10 cellular contexts compared by ENCODE assay signal in genomic region chr1:160789702-160790611, GRCh38. TPM values are rescaled to one million over a fixed set of nuclear protein-coding genes. Genes with fewer than 3 reads are reported as not detected.
A peak's percentile ranks its signal among the peaks of the same experiment; 100 is the strongest.
DNase-seq lines count a peak whose midpoint lies in the region; ATAC-seq and TF ChIP-seq lines count a peak whose summit lies in the region.
"Had no signal": no experiment of that assay in that cellular context is flagged by ENCODE, and none has a peak within 500 bp of the region (broad histone marks: within the 10 kb centered on the region; RNA-seq: fewer than 3 reads in every experiment).

No MANE protein-coding gene starts in this region.

- H3K27ac ChIP-seq in Karpas-422 (ENCODE audit: low read length) (no peak overlapping the region), trophoblast cell (ENCODE audit: low read depth, low read length) (no peak overlapping the region), sigmoid colon (no peak overlapping the region)
- H3K27ac ChIP-seq: neural progenitor cell had no signal

- H3K23ac ChIP-seq in trophoblast cell (ENCODE audit: low read length), result no peak overlapping the region

- TF ChIP-seq EP300 in sigmoid colon (IDR thresholded peaks at IDR 0.05), result no peak

- H2AK5ac ChIP-seq in trophoblast cell (ENCODE audit: low read length), result no peak overlapping the region

- H3K14ac ChIP-seq in trophoblast cell (ENCODE audit: low read length), result no peak overlapping the region

- CTCF ChIA-PET in activated CD4-positive, alpha-beta memory T cell treated with anti-CD3 and anti-CD28 coated beads, Interleukin-2, amount 10 ng/mL, durations not matched to agents 7 days and 5 days (lab: Charles Lee), result interaction anchor here (1.1 kb wide), 2 partner anchors 11 to 12 kb away, joined by 3 to 4 read pairs; no protein-coding TSS in a partner anchor

- H3K27ac Mint-ChIP-seq in activated CD4-positive, alpha-beta memory T cell treated with anti-CD3 and anti-CD28 coated beads, Interleukin-2, amount 10 ng/mL, durations not matched to agents 7 days and 5 days, result no peak overlapping the region
- H3K27ac Mint-ChIP-seq in glutamatergic neuron (ENCODE audit: unreplicated experiment), result no peak overlapping the region
- H3K27ac Mint-ChIP-seq: neural progenitor cell had no signal

- H3K79me2 ChIP-seq in Karpas-422 (ENCODE audit: low read length) (no peaks in the 10 kb centered on the region), trophoblast cell (ENCODE audit: control insufficient read depth, insufficient read depth, low read length, poor library complexity) (no peaks in the 10 kb centered on the region)

- H2BK5ac ChIP-seq in trophoblast cell (ENCODE audit: low read depth, low read length, poor library complexity), result no peak overlapping the region

- H3K36me3 ChIP-seq in Karpas-422 (ENCODE audit: insufficient read depth, low read length) (no peaks in the 10 kb centered on the region), trophoblast cell (ENCODE audit: control insufficient read depth in 1 of 2, insufficient read depth in 2 of 2, low read length in 2 of 2) (no peaks in the 10 kb centered on the region), sigmoid colon (no peaks in the 10 kb centered on the region)
- H3K36me3 ChIP-seq: neural progenitor cell had no signal

- TF ChIP-seq CTCF in glutamatergic neuron (IDR thresholded peaks at IDR 0.05; ENCODE audit: partially characterized antibody, unreplicated experiment) (no peak), sigmoid colon (IDR thresholded peaks at IDR 0.05) (no peak)

- H3K9me3 ChIP-seq in Karpas-422 (ENCODE audit: low read length) (no peaks in the 10 kb centered on the region), trophoblast cell (ENCODE audit: insufficient read depth, low read depth, low read length) (no peaks in the 10 kb centered on the region), sigmoid colon (no peaks in the 10 kb centered on the region)

- H3K27me3 ChIP-seq in Karpas-422 (ENCODE audit: low read length) (no peaks in the 10 kb centered on the region), trophoblast cell (ENCODE audit: insufficient read depth, low read length) (no peaks in the 10 kb centered on the region), sigmoid colon (no peaks in the 10 kb centered on the region)
- H3K27me3 ChIP-seq: neural progenitor cell had no signal

- no peak overlapping the region for H2BK120ac ChIP-seq in trophoblast cell (ENCODE audit: insufficient read depth, low read length, poor library complexity)

- H4K8ac ChIP-seq in trophoblast cell (ENCODE audit: low read depth, low read length), result no peak overlapping the region

- no peak overlapping the region for H3K18ac ChIP-seq in trophoblast cell (ENCODE audit: low read length)

- H2AFZ ChIP-seq in Karpas-422 (ENCODE audit: low read length) (no peak overlapping the region), trophoblast cell (ENCODE audit: insufficient read depth, low read length, poor library complexity) (no peak overlapping the region)
- H2AFZ ChIP-seq: neural progenitor cell had no signal

- H3K27me3 Mint-ChIP-seq in activated CD4-positive, alpha-beta memory T cell treated with anti-CD3 and anti-CD28 coated beads, Interleukin-2, amount 10 ng/mL, durations not matched to agents 7 days and 5 days, result peaks cover 4% of the 10 kb centered on the region
- H3K27me3 Mint-ChIP-seq in glutamatergic neuron (ENCODE audit: unreplicated experiment), result peaks cover 1% of the 10 kb centered on the region
- H3K27me3 Mint-ChIP-seq: activated naive CD4-positive, alpha-beta T cell treated with anti-CD3 and anti-CD28 coated beads, Interleukin-2, amount 50 U/mL, for 24 hours had no signal

- H3K36me3 Mint-ChIP-seq in activated CD4-positive, alpha-beta memory T cell treated with anti-CD3 and anti-CD28 coated beads, Interleukin-2, amount 10 ng/mL, durations not matched to agents 7 days and 5 days (ENCODE audit: low read depth), result no peaks in the 10 kb centered on the region
- H3K36me3 Mint-ChIP-seq in glutamatergic neuron (ENCODE audit: unreplicated experiment), result no peaks in the 10 kb centered on the region
- H3K36me3 Mint-ChIP-seq: activated naive CD4-positive, alpha-beta T cell treated with anti-CD3 and anti-CD28 coated beads, Interleukin-2, amount 50 U/mL, for 24 hours; neural progenitor cell had no signal

- no CpG with 5 or more reads among the region's 13 CpGs for WGBS in trophoblast cell (ENCODE audit: extremely low coverage, insufficient coverage, insufficient read length)
- 72 to 73% methylated on average over 13 of the region's 13 CpGs for WGBS in sigmoid colon, 2 donors

- H4K12ac ChIP-seq in trophoblast cell (ENCODE audit: low read depth, low read length), result no peak overlapping the region

- no peak overlapping the region for H2BK12ac ChIP-seq in trophoblast cell (ENCODE audit: low read length)

- H4K91ac ChIP-seq in trophoblast cell (ENCODE audit: low read depth, low read length), result no peak overlapping the region

- H3K4me2 ChIP-seq in Karpas-422 (ENCODE audit: low read depth, low read length, poor library complexity, severe bottlenecking) (no peak overlapping the region), trophoblast cell (ENCODE audit: low read length) (no peak overlapping the region)
- H3K4me2 ChIP-seq: neural progenitor cell had no signal

- H3K4ac ChIP-seq in trophoblast cell (ENCODE audit: low read depth, low read length), result no peak overlapping the region

- peaks cover 9% of the 10 kb centered on the region for H3K4me1 Mint-ChIP-seq in activated CD4-positive, alpha-beta memory T cell treated with anti-CD3 and anti-CD28 coated beads, Interleukin-2, amount 10 ng/mL, durations not matched to agents 7 days and 5 days
- no peaks in the 10 kb centered on the region for H3K4me1 Mint-ChIP-seq in glutamatergic neuron (ENCODE audit: low read depth, unreplicated experiment)
- H3K4me1 Mint-ChIP-seq: neural progenitor cell had no signal

- H3K9ac ChIP-seq in Karpas-422 (ENCODE audit: low read length) (no peak overlapping the region), trophoblast cell (ENCODE audit: low read length) (no peak overlapping the region)
- H3K9ac ChIP-seq: neural progenitor cell had no signal

- H3K4me3 ChIP-seq in Karpas-422 (ENCODE audit: low read length) (no peak overlapping the region), trophoblast cell (ENCODE audit: low read depth, low read length) (peak overlapping the region; percentile 19), sigmoid colon (no peak overlapping the region)
- H3K4me3 ChIP-seq: neural progenitor cell had no signal

- H4K20me1 ChIP-seq in Karpas-422 (ENCODE audit: insufficient read depth, low read depth, low read length), result no peaks in the 10 kb centered on the region

- no peak overlapping the region for H3K4me3 Mint-ChIP-seq in activated CD4-positive, alpha-beta memory T cell treated with anti-CD3 and anti-CD28 coated beads, Interleukin-2, amount 10 ng/mL, durations not matched to agents 7 days and 5 days
- H3K4me3 Mint-ChIP-seq in glutamatergic neuron (ENCODE audit: unreplicated experiment), result no peak overlapping the region
- H3K4me3 Mint-ChIP-seq: activated naive CD4-positive, alpha-beta T cell treated with anti-CD3 and anti-CD28 coated beads, Interleukin-2, amount 50 U/mL, for 24 hours; neural progenitor cell had no signal

- TF ChIP-seq POLR2A in sigmoid colon (IDR thresholded peaks at IDR 0.05), result no peak

- ATAC-seq in GM18873 (IDR thresholded peaks at IDR 0.05; ENCODE audit: low FRiP score, unreplicated experiment) (peak; percentile 60), HG02588 (IDR thresholded peaks at IDR 0.05; ENCODE audit: unreplicated experiment) (peak; percentile 82)

- no peaks in the 10 kb centered on the region for H3K9me2 ChIP-seq in Karpas-422 (replicated peaks; ENCODE audit: insufficient read depth, low read length)

- POLR2A ChIA-PET in activated CD4-positive, alpha-beta memory T cell treated with anti-CD3 and anti-CD28 coated beads, Interleukin-2, amount 10 ng/mL, durations not matched to agents 7 days and 5 days (lab: Charles Lee), result no interaction called here

- no peaks in the 10 kb centered on the region for H3K79me1 ChIP-seq in trophoblast cell (ENCODE audit: low read length)

- intact Hi-C loops in sigmoid colon (cut with DNase I), result no loop called here

- DNase-seq in Karpas-422 (peak; percentile 59), trophoblast cell (peak in 1 of 2 donors; percentile 25), islet precursor cell (no peak), glutamatergic neuron (no peak), sigmoid colon (no peak)
- DNase-seq in activated CD4-positive, alpha-beta memory T cell treated with anti-CD3 and anti-CD28 coated beads, Interleukin-2, amount 10 ng/mL, durations not matched to agents 7 days and 5 days, result no peak

- peaks cover 7% of the 10 kb centered on the region for H3K4me1 ChIP-seq in Karpas-422 (ENCODE audit: low read length)
- H3K4me1 ChIP-seq in trophoblast cell (ENCODE audit: control insufficient read depth in 1 of 2, insufficient read depth in 2 of 2, low read length in 2 of 2), result no peaks in the 10 kb centered on the region
- no peaks in the 10 kb centered on the region for H3K4me1 ChIP-seq in sigmoid colon
- H3K4me1 ChIP-seq: neural progenitor cell had no signal

- H3K9me3 Mint-ChIP-seq in activated CD4-positive, alpha-beta memory T cell treated with anti-CD3 and anti-CD28 coated beads, Interleukin-2, amount 10 ng/mL, durations not matched to agents 7 days and 5 days, result no peaks in the 10 kb centered on the region
- no peaks in the 10 kb centered on the region for H3K9me3 Mint-ChIP-seq in glutamatergic neuron (ENCODE audit: unreplicated experiment)
- H3K9me3 Mint-ChIP-seq: activated naive CD4-positive, alpha-beta T cell treated with anti-CD3 and anti-CD28 coated beads, Interleukin-2, amount 50 U/mL, for 24 hours; neural progenitor cell had no signal

RNA-seq across cellular contexts. Expression of gene LY9, which starts 6.0 kb away (rescaled TPM):
- total RNA-seq in Karpas-422 (2014; rRNA removed; shearing (Covaris generic); ENCODE audit: low replicate concordance), result 1.6 and 1.7 TPM in 2 replicates
- 0.22 and 0.26 TPM in 2 replicates for polyA plus RNA-seq in trophoblast cell (2013)
- 10 to 100 TPM; 46.4 to 49.9 TPM for total RNA-seq in activated CD4-positive, alpha-beta memory T cell treated with anti-CD3 and anti-CD28 coated beads, Interleukin-2, amount 10 ng/mL, durations not matched to agents 7 days and 5 days
- total RNA-seq in glutamatergic neuron (ENCODE audit: unreplicated experiment), result not detected
- total RNA-seq in sigmoid colon, result under 1 TPM in 3 of 4 donors, not detected in 1; under 0.01 to 0.36 (median 0.16) TPM
- 10 to 100 TPM in 1 of 3 donors, under 1 TPM in 1, not detected in 1; 0.23 to 12.8 TPM for polyA plus RNA-seq in sigmoid colon

RNA-seq across cellular contexts. Expression of gene SLAMF7, which starts 50.9 kb away (rescaled TPM):
- 0.15 and 0.76 TPM in 2 replicates for total RNA-seq in Karpas-422 (2014; rRNA removed; shearing (Covaris generic); ENCODE audit: low replicate concordance)
- 0.12 and 0.15 TPM in 2 replicates for polyA plus RNA-seq in trophoblast cell (2013)
- 10 to 100 TPM; 13.7 to 15.3 TPM for total RNA-seq in activated CD4-positive, alpha-beta memory T cell treated with anti-CD3 and anti-CD28 coated beads, Interleukin-2, amount 10 ng/mL, durations not matched to agents 7 days and 5 days
- total RNA-seq in glutamatergic neuron (ENCODE audit: unreplicated experiment) (not detected), sigmoid colon (under 1 TPM in 3 of 4 donors, not detected in 1; 0.16 to 0.83 (median 0.41) TPM)
- polyA plus RNA-seq in sigmoid colon, result 10 to 100 TPM in 2 of 3 donors, 1 to 10 TPM in 1; 3.6 to 31.0 (median 11.4) TPM

Comparison
In these comparisons a context has a peak if more than half of its experiments do, and no peak if none do; other contexts are left out.
1. RNA of gene LY9, which starts 6.0 kb away (total RNA-seq): 46.4 to 49.9 TPM in activated CD4-positive, alpha-beta memory T cell treated with anti-CD3 and anti-CD28 coated beads, Interleukin-2, amount 10 ng/mL, durations not matched to agents 7 days and 5 days; 1.6 to 1.7 TPM in Karpas-422, under 0.01 to 0.36 TPM in sigmoid colon and not detected in glutamatergic neuron (single experiment); every median in the first group is over 10 times any median in the second.